ENCODE assay signal across 6 cellular contexts in genomic region chr7:100919779-100920437, GRCh38. TPM values are rescaled to one million over a fixed set of nuclear protein-coding genes. Genes with fewer than 3 reads are reported as not detected.
"Had no signal": no experiment of that assay in that cellular context is flagged by ENCODE, and none has a peak within 500 bp of the region (broad histone marks: within the 10 kb centered on the region; RNA-seq: fewer than 3 reads in every experiment).

No MANE protein-coding gene starts in this region.

RNA-seq across cellular contexts. Expression of gene ACHE, which starts 24.2 kb away (rescaled TPM):
- total RNA-seq: OCI-LY7, RPMI7951 had no signal

RNA-seq across cellular contexts. Expression of gene MUC3A, which starts 29.4 kb away (rescaled TPM):
- total RNA-seq: MCF 10A, NCI-H460, OCI-LY7, RPMI7951, SK-MEL-5 had no signal

RNA-seq across cellular contexts. Expression of gene MUC12, which starts 49.5 kb away (rescaled TPM):
- total RNA-seq: MCF 10A, OCI-LY7, Right ventricle myocardium inferior, SK-MEL-5 had no signal
